In the genomic region with DNA sequence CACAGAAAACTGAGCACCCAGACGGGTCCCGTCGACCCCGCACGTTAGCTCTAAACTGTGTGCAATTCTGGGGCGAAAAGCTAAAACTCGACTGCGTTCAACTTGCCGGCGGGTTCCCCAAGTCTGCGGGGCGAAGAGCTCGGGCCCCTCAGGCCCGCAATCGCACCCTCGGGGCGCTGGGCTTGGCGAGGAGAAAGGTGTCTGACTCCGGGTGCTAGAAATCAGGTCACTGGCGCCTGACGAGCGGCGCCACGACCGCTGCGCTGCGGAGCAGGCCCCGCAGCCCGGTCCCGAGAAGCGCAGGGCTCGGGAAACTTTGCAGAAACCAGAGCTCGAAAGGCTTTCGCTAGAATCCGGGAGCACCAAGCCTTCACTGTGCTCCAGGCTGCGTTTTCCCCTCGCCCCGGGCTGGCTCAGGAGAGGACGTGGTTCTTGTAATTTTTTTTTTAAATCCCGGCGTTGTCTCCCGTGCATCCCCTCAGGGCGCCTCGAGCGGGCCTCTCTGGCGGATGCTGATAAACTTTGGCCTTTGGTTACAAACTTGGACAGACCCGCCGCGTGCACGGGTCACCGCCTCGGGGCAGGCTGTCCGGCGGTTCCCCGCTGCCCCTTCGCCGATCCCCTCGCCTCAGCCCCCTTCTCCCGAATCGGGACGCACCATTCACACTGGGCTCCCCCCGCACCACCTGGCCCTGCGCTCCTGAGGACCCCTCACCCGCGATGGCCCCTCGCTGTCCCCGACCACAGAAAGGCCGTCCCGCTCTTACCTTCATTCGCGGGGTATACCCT, we compare ENCODE assay signal across 8 cellular contexts. TPM values are rescaled to one million over a fixed set of nuclear protein-coding genes. Genes with fewer than 3 reads are reported as not detected.
DNase-seq lines count a peak whose midpoint lies in the region; ATAC-seq and TF ChIP-seq lines count a peak whose summit lies in the region.

No MANE protein-coding gene starts in this region.

- H3K4me1 ChIP-seq in A673 (ENCODE audit: insufficient read depth, low read length, poor library complexity, severe bottlenecking) = peaks cover 20% of the 10 kb centered on the region

- POLR2A ChIA-PET in A673 (lab: Charles Lee; ENCODE audit: low non-redundant PET) = interaction anchor here (0.5 kb wide), 1 partner anchor 1690 kb away, joined by 18 read pairs; no protein-coding TSS in a partner anchor

- CTCF ChIA-PET in A673 (lab: Charles Lee) = no interaction called here

- peak; percentile 67 for DNase-seq in A673 (ENCODE audit: low spot score)
- DNase-seq in T-helper 17 cell = peak in 2 of 3 donors; percentile 19 to 22
- DNase-seq in central memory CD8-positive, alpha-beta T cell (ENCODE audit: low spot score in 2 of 2) = peak; percentile 29 to 33
- no peak for DNase-seq in kidney epithelial cell (ENCODE audit: low read depth)
- DNase-seq in stimulated activated CD4-positive, alpha-beta T cell treated with anti-CD3 and anti-CD28 coated beads, Interleukin-2, amount 100 ng/mL, for 48 hours = peak; percentile 9 to 17

- peaks cover 39% of the 10 kb centered on the region for H3K27me3 Mint-ChIP-seq in T-helper 17 cell
- peaks cover 38% of the 10 kb centered on the region for H3K27me3 Mint-ChIP-seq in central memory CD8-positive, alpha-beta T cell

- H3K4me1 Mint-ChIP-seq in T-helper 17 cell = peaks cover 46% of the 10 kb centered on the region
- peaks cover 47% of the 10 kb centered on the region for H3K4me1 Mint-ChIP-seq in central memory CD8-positive, alpha-beta T cell

- H3K9me3 Mint-ChIP-seq in central memory CD8-positive, alpha-beta T cell = no peaks in the 10 kb centered on the region

- H3K4me3 ChIP-seq in A673 (ENCODE audit: low read depth, low read length, poor library complexity, severe bottlenecking) (peak overlapping the region; percentile 84), kidney epithelial cell (ENCODE audit: low read depth, low read length) (peak overlapping the region; percentile 84)

- intact Hi-C loops in A673 (cut with micrococcal nuclease; ENCODE audit: unreplicated experiment) = loop anchor here (2.0 to 10.0 kb wide), 5 partner anchors 467 to 1835 kb away; no protein-coding TSS in a partner anchor

- peak overlapping the region; percentile 85 for H3K27ac ChIP-seq in A673 (ENCODE audit: low read depth, low read length, poor library complexity, severe bottlenecking)

- no TSS peak for BruUV-seq in A673 (replicated peaks; lab: Mats Ljungman, UMichigan)

- H3K27me3 ChIP-seq in A673 (replicated peaks; ENCODE audit: insufficient read depth, low read depth, low read length, poor library complexity) (peaks cover 4% of the 10 kb centered on the region), kidney epithelial cell (ENCODE audit: control insufficient read depth, insufficient read depth, low read length) (no peaks in the 10 kb centered on the region)

- peaks cover 9% of the 10 kb centered on the region for H3K36me3 Mint-ChIP-seq in T-helper 17 cell (ENCODE audit: low read depth)
- peaks cover 43% of the 10 kb centered on the region for H3K36me3 Mint-ChIP-seq in central memory CD8-positive, alpha-beta T cell (ENCODE audit: insufficient read depth)

- H3K9me3 ChIP-seq in A673 (ENCODE audit: low read depth, low read length, poor library complexity, severe bottlenecking) (no peaks in the 10 kb centered on the region), T-helper 17 cell (ENCODE audit: control insufficient read depth, low read length, poor library complexity, severe bottlenecking) (no peaks in the 10 kb centered on the region)

- peak; percentile 10 for ATAC-seq in GM18870 (IDR thresholded peaks at IDR 0.05; ENCODE audit: unreplicated experiment)
- peak; percentile 3 for ATAC-seq in HG03097 (IDR thresholded peaks at IDR 0.05; ENCODE audit: low FRiP score, unreplicated experiment)
- peak; percentile 24 for ATAC-seq in T-helper 17 cell
- peak; percentile 26 for ATAC-seq in central memory CD8-positive, alpha-beta T cell (replicated peaks; ENCODE audit: extremely low read depth, poor library complexity, severe bottlenecking)
- ATAC-seq in GM18520 (IDR thresholded peaks at IDR 0.05; ENCODE audit: unreplicated experiment) = no peak

- H3K4me3 Mint-ChIP-seq in T-helper 17 cell = peak overlapping the region; percentile 99
- peak overlapping the region; percentile 94 for H3K4me3 Mint-ChIP-seq in central memory CD8-positive, alpha-beta T cell

- peak overlapping the region; percentile 95 for H3K27ac Mint-ChIP-seq in T-helper 17 cell
- peak overlapping the region; percentile 94 for H3K27ac Mint-ChIP-seq in central memory CD8-positive, alpha-beta T cell (ENCODE audit: low read depth)

- TF ChIP-seq CTCF in A673 (conservative IDR thresholded peaks at IDR 0.05; ENCODE audit: low read depth, low read length) = no peak
- TF ChIP-seq CTCF in kidney epithelial cell (IDR thresholded peaks at IDR 0.05; ENCODE audit: insufficient read depth, low read length, poor library complexity, severe bottlenecking) = no peak

- H3K36me3 ChIP-seq in A673 (ENCODE audit: insufficient read depth, low read length, poor library complexity, severe bottlenecking) (peaks cover 4% of the 10 kb centered on the region), kidney epithelial cell (ENCODE audit: control insufficient read depth, insufficient read depth, low read length) (no peaks in the 10 kb centered on the region)

RNA-seq across cellular contexts. Expression of a gene that starts 0.5 kb away (rescaled TPM):
- total RNA-seq in A673 (2021) (34.4 and 39.5 TPM in 2 replicates), T-helper 17 cell (10 to 100 TPM; 70.7 to 88.2 TPM), kidney epithelial cell (6.5 and 6.6 TPM in 2 replicates)
